Comparison of ENCODE assay signal across 10 cellular contexts in the genomic region with DNA sequence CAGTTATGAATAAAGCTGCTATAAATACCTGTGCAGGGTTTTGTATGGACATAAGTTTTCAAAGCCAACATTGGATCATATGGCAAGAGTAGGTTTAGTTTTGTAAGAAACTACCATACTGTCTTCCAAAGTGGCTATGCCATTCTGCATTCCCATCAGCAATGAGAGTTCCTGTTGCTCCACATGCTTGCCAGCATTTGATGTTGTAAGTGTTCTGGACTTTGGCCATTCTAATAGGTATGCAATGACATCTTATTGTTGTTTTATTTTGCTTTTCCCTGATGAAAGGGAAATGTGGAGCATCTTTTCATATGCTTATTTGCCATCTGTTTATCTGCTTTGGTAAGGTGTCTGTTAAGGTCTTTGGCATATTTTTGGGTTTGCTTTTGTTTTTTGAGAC.
"Had no signal": no experiment of that assay in that cellular context is flagged by ENCODE, and none has a peak within 500 bp of the region (broad histone marks: within the 10 kb centered on the region; RNA-seq: fewer than 3 reads in every experiment).

No MANE protein-coding gene starts in this region.

- H3K4me1 ChIP-seq: HAP-1 had no signal

- FAIRE-seq: K562 had no signal

- H3K9ac ChIP-seq: GM23248 had no signal

- ATAC-seq: HCT116, K562 had no signal

- H3K27ac ChIP-seq: GM23248, HL-60 had no signal

- H2AFZ ChIP-seq: GM23248 had no signal

- DNase-seq: GM23248, GOT3, H7, HFFc6, IMR-90, KG1 had no signal

- H3K36me3 ChIP-seq: HAP-1 had no signal

- H3K9me3 ChIP-seq: HAP-1 had no signal

- H3K4me3 ChIP-seq: GM23248, HAP-1, K562 had no signal
